ENCODE assay signal across 37 cellular contexts in genomic region chr10:132743925-132744490, GRCh38. TPM values are rescaled to one million over a fixed set of nuclear protein-coding genes. Genes with fewer than 3 reads are reported as not detected.
DNase-seq lines count a peak whose midpoint lies in the region; ATAC-seq, FAIRE-seq and TF ChIP-seq lines count a peak whose summit lies in the region.
"Had no signal": no experiment of that assay in that cellular context is flagged by ENCODE, and none has a peak within 500 bp of the region (broad histone marks: within the 10 kb centered on the region; RNA-seq: fewer than 3 reads in every experiment).

No MANE protein-coding gene starts in this region.

- H3K27me3 Mint-ChIP-seq in H9 (ENCODE audit: low read depth) (peaks cover 2% of the 10 kb centered on the region; the same call in 1 of the 2 replicates), astrocyte (ENCODE audit: low read depth, unreplicated experiment) (no peaks in the 10 kb centered on the region)
- H3K27me3 Mint-ChIP-seq: activated CD4-positive, alpha-beta T cell treated with anti-CD3 and anti-CD28 coated beads for 36 hours; activated CD8-positive, alpha-beta T cell treated with anti-CD3 and anti-CD28 coated beads for 36 hours; activated naive CD4-positive, alpha-beta T cell treated with anti-CD3 and anti-CD28 coated beads, Interleukin-2, amount 50 U/mL, for 24 hours; activated T-helper 17 cell treated with anti-CD3 and anti-CD28 coated beads, Interleukin-2, amount 50 U/mL, for 72 hours; CD4-positive, alpha-beta memory T cell; central memory CD8-positive, alpha-beta T cell had no signal

- no peak overlapping the region for H2BK15ac ChIP-seq in H9 (ENCODE audit: low read depth, low read length)

- no peak overlapping the region for H4K8ac ChIP-seq in H9 (replicated peaks; ENCODE audit: insufficient read length, low read depth, low read length)

- no peak overlapping the region for H3K23ac ChIP-seq in H9 (ENCODE audit: insufficient read length, low read depth, low read length)

- H3K4me1 ChIP-seq in H9 (ENCODE audit: insufficient read depth, low read length), result no peaks in the 10 kb centered on the region; the same call in 1 of the 2 replicates
- peaks cover 28% of the 10 kb centered on the region for H3K4me1 ChIP-seq in astrocyte (ENCODE audit: insufficient read depth, low read length)
- H3K4me1 ChIP-seq: gastrocnemius medialis, parathyroid adenoma, Peyer's patch had no signal

- no CpG with 5 or more reads among the region's 18 CpGs for WGBS in H9 (ENCODE audit: extremely low coverage, insufficient read length, low lambda C conversion rate)

- no peak for DNase-seq in H9
- peak; percentile 64 for DNase-seq in astrocyte (ENCODE audit: low read depth)
- peak; percentile 40 for DNase-seq in glomerular visceral epithelial cell (ENCODE audit: extremely low spot score)
- peak; percentile 17 for DNase-seq in skeletal muscle cell (ENCODE audit: low read depth)
- no peak for DNase-seq in hepatic stellate cell (ENCODE audit: low spot score)
- DNase-seq in activated T-cell treated with anti-CD3 and anti-CD28 coated beads, Interleukin-2, amount 50 U/mL, for 1 hour, result no peak
- DNase-seq: activated CD4-positive, alpha-beta T cell treated with anti-CD3 and anti-CD28 coated beads for 36 hours; activated CD8-positive, alpha-beta memory T cell treated with anti-CD3 and anti-CD28 coated beads, Interleukin-2, amount 50 U/mL, for 48 hours; activated CD8-positive, alpha-beta T cell treated with anti-CD3 and anti-CD28 coated beads for 36 hours; anterior cingulate cortex; CD4-positive, alpha-beta memory T cell; gastrocnemius medialis; hippocampal formation; Kasumi-1; left colon; NCI-H146; NCI-H2107; NCI-H748 treated with DMSO at 0.1 percent for 48 hours; Peyer's patch; SHP77 treated with DMSO at 0.1 percent for 48 hours; stimulated activated CD4-positive, alpha-beta T cell treated with anti-CD3 and anti-CD28 coated beads, Interleukin-1b, Interleukin-23, amount 100 ng/mL, for 48 hours; stimulated activated naive CD4-positive, alpha-beta T cell treated with Interleukin-2 at 50 U/mL for 16 hours had no signal

- H3K79me1 ChIP-seq in H9 (ENCODE audit: insufficient read depth, low read depth, low read length, poor library complexity, severe bottlenecking), result no peaks in the 10 kb centered on the region

- H3K18ac ChIP-seq in H9 (ENCODE audit: insufficient read length, low read depth, low read length), result no peak overlapping the region

- H3K4me2 ChIP-seq in H9 (ENCODE audit: insufficient read depth, insufficient read length, low read length), result no peak overlapping the region
- peak overlapping the region; percentile 84 for H3K4me2 ChIP-seq in astrocyte (ENCODE audit: low read length)

- H3K14ac ChIP-seq in H9 (ENCODE audit: insufficient read depth, low read length), result no peak overlapping the region; the same call in 1 of the 2 replicates

- H3K27me3 ChIP-seq in H9 (ENCODE audit: insufficient read depth, low read length), result no peaks in the 10 kb centered on the region
- H3K27me3 ChIP-seq in astrocyte (ENCODE audit: insufficient read depth, low read length), result no peaks in the 10 kb centered on the region
- H3K27me3 ChIP-seq: esophagus muscularis mucosa, gastrocnemius medialis, Peyer's patch had no signal

- no peak overlapping the region for H2BK120ac ChIP-seq in H9 (ENCODE audit: low read depth, low read length, poor library complexity, severe bottlenecking)

- H2BK5ac ChIP-seq in H9 (ENCODE audit: insufficient read length, low read length), result no peak overlapping the region

- ATAC-seq in GM21786 (IDR thresholded peaks at IDR 0.05; ENCODE audit: unreplicated experiment), result no peak
- ATAC-seq: activated CD4-positive, alpha-beta T cell treated with anti-CD3 and anti-CD28 coated beads for 36 hours; activated CD8-positive, alpha-beta T cell treated with anti-CD3 and anti-CD28 coated beads for 36 hours; activated T-helper 17 cell treated with anti-CD3 and anti-CD28 coated beads, Interleukin-2, amount 50 U/mL, for 72 hours; gastrocnemius medialis; GM12878; HCT116; left colon had no signal

- H3K56ac ChIP-seq in H9 (ENCODE audit: insufficient read length, low read depth, low read length), result no peak overlapping the region

- H3K9ac ChIP-seq in H9 (ENCODE audit: extremely low read depth, insufficient read length, low read length), result no peak overlapping the region
- H3K9ac ChIP-seq in astrocyte (ENCODE audit: low read length), result peak overlapping the region; percentile 58
- H3K9ac ChIP-seq: parathyroid adenoma had no signal

- no peak for TF ChIP-seq CTCF in H9 (conservative IDR thresholded peaks at IDR 0.05)
- TF ChIP-seq CTCF in astrocyte (IDR thresholded peaks at IDR 0.05; ENCODE audit: insufficient read depth, low read depth, low read length), result no peak

- H4K5ac ChIP-seq in H9 (ENCODE audit: insufficient read length, low read depth, low read length), result no peak overlapping the region

- H4K20me1 ChIP-seq in H9 (ENCODE audit: control insufficient read depth, insufficient read depth, insufficient read length), result no peaks in the 10 kb centered on the region
- peaks cover 26% of the 10 kb centered on the region for H4K20me1 ChIP-seq in astrocyte (ENCODE audit: insufficient read depth, low read length)

- H3K9me3 ChIP-seq in H9 (ENCODE audit: control insufficient read depth, low read depth, low read length) (no peaks in the 10 kb centered on the region), astrocyte (ENCODE audit: insufficient read depth, low read depth, low read length) (no peaks in the 10 kb centered on the region)
- H3K9me3 ChIP-seq: esophagus muscularis mucosa, gastrocnemius medialis, Peyer's patch had no signal

- H3K4me3 ChIP-seq in astrocyte (ENCODE audit: insufficient read depth, low read depth, low read length) (peak overlapping the region; percentile 40), skeletal muscle cell (ENCODE audit: low read depth, low read length) (no peak overlapping the region)
- H3K4me3 ChIP-seq: esophagus muscularis mucosa, gastrocnemius medialis, GM12878, Peyer's patch had no signal

- H2AFZ ChIP-seq in H9 (ENCODE audit: low read length), result no peak overlapping the region
- no peak overlapping the region for H2AFZ ChIP-seq in astrocyte (ENCODE audit: low read depth, low read length)
- H2AFZ ChIP-seq: parathyroid adenoma had no signal

- no peak overlapping the region for H3T11ph ChIP-seq in H9 (ENCODE audit: low read length)

- no peak overlapping the region for H2AK5ac ChIP-seq in H9 (ENCODE audit: insufficient read length, low read length)

- no peak overlapping the region for H4K91ac ChIP-seq in H9 (ENCODE audit: insufficient read length, low read depth, low read length)

- H2BK12ac ChIP-seq in H9 (ENCODE audit: insufficient read length, low read depth, low read length), result no peak overlapping the region

- no peak overlapping the region for H3K4me3 Mint-ChIP-seq in H9
- H3K4me3 Mint-ChIP-seq in astrocyte (ENCODE audit: unreplicated experiment), result peak overlapping the region; percentile 8
- H3K4me3 Mint-ChIP-seq: activated CD4-positive, alpha-beta T cell treated with anti-CD3 and anti-CD28 coated beads for 36 hours; activated CD8-positive, alpha-beta T cell treated with anti-CD3 and anti-CD28 coated beads for 36 hours; activated naive CD4-positive, alpha-beta T cell treated with anti-CD3 and anti-CD28 coated beads, Interleukin-2, amount 50 U/mL, for 24 hours; activated T-helper 17 cell treated with anti-CD3 and anti-CD28 coated beads, Interleukin-2, amount 50 U/mL, for 72 hours; CD4-positive, alpha-beta memory T cell; central memory CD8-positive, alpha-beta T cell; T-helper 2 cell treated with Interferon-gamma antibody and Interleukin-4, amounts not matched to agents 5 μg/mL and 100 μg/mL, for 36 hours had no signal

- H3K27ac ChIP-seq in H9 (ENCODE audit: insufficient read length, low read depth, low read length), result no peak overlapping the region
- peak overlapping the region; percentile 87 for H3K27ac ChIP-seq in astrocyte (ENCODE audit: low read depth, low read length)
- H3K27ac ChIP-seq: esophagus muscularis mucosa, gastrocnemius medialis, parathyroid adenoma, Peyer's patch had no signal

- H3K27ac Mint-ChIP-seq in H9 (peak overlapping the region; percentile 73 to 81 (median 78); a peak in 4 of 7 replicates), astrocyte (ENCODE audit: unreplicated experiment) (peak overlapping the region; percentile 66)
- H3K27ac Mint-ChIP-seq: activated CD4-positive, alpha-beta T cell treated with anti-CD3 and anti-CD28 coated beads for 36 hours; activated CD8-positive, alpha-beta T cell treated with anti-CD3 and anti-CD28 coated beads for 36 hours; activated naive CD4-positive, alpha-beta T cell treated with anti-CD3 and anti-CD28 coated beads, Interleukin-2, amount 50 U/mL, for 24 hours; activated T-helper 17 cell treated with anti-CD3 and anti-CD28 coated beads, Interleukin-2, amount 50 U/mL, for 72 hours; CD4-positive, alpha-beta memory T cell; T-helper 2 cell treated with Interferon-gamma antibody and Interleukin-4, amounts not matched to agents 5 μg/mL and 100 μg/mL, for 36 hours had no signal

- no peaks in the 10 kb centered on the region for H3K9me3 Mint-ChIP-seq in H9
- H3K9me3 Mint-ChIP-seq in astrocyte (ENCODE audit: unreplicated experiment), result no peaks in the 10 kb centered on the region
- H3K9me3 Mint-ChIP-seq: activated CD8-positive, alpha-beta T cell treated with anti-CD3 and anti-CD28 coated beads for 36 hours; activated naive CD4-positive, alpha-beta T cell treated with anti-CD3 and anti-CD28 coated beads, Interleukin-2, amount 50 U/mL, for 24 hours; activated T-helper 17 cell treated with anti-CD3 and anti-CD28 coated beads, Interleukin-2, amount 50 U/mL, for 72 hours; CD4-positive, alpha-beta memory T cell; central memory CD8-positive, alpha-beta T cell; T-helper 2 cell treated with Interferon-gamma antibody and Interleukin-4, amounts not matched to agents 5 μg/mL and 100 μg/mL, for 36 hours had no signal

- H3K23me2 ChIP-seq in H9 (ENCODE audit: insufficient read length, low read depth, low read length, poor library complexity, severe bottlenecking), result no peaks in the 10 kb centered on the region

- no peak overlapping the region for H2BK20ac ChIP-seq in H9 (ENCODE audit: low read depth, low read length, poor library complexity, severe bottlenecking)

- H3K36me3 Mint-ChIP-seq in H9 (ENCODE audit: insufficient read depth in 1 of 3, low read depth in 3 of 3) (no peaks in the 10 kb centered on the region), astrocyte (ENCODE audit: low read depth, unreplicated experiment) (peaks cover 11% of the 10 kb centered on the region)

- H3K79me2 ChIP-seq in H9 (ENCODE audit: insufficient read depth, low read length), result no peaks in the 10 kb centered on the region
- no peaks in the 10 kb centered on the region for H3K79me2 ChIP-seq in astrocyte (ENCODE audit: insufficient read depth, low read length)
- H3K79me2 ChIP-seq: parathyroid adenoma had no signal

- H3K4ac ChIP-seq in H9 (ENCODE audit: low read depth, low read length), result no peak overlapping the region

- peaks cover 47 to 52% of the 10 kb centered on the region in 2 experiments for H3K4me1 Mint-ChIP-seq in H9
- peaks cover 18% of the 10 kb centered on the region for H3K4me1 Mint-ChIP-seq in astrocyte (ENCODE audit: low read depth, unreplicated experiment)
- H3K4me1 Mint-ChIP-seq: activated CD4-positive, alpha-beta T cell treated with anti-CD3 and anti-CD28 coated beads for 36 hours; activated naive CD4-positive, alpha-beta T cell treated with anti-CD3 and anti-CD28 coated beads, Interleukin-2, amount 50 U/mL, for 24 hours; activated T-helper 17 cell treated with anti-CD3 and anti-CD28 coated beads, Interleukin-2, amount 50 U/mL, for 72 hours; central memory CD8-positive, alpha-beta T cell had no signal

- FAIRE-seq in astrocyte (lab: Jason Lieb, UNC), result no peak
- FAIRE-seq: endometrium, GM12878 had no signal

- H3K36me3 ChIP-seq in astrocyte (ENCODE audit: insufficient read depth, low read length), result no peaks in the 10 kb centered on the region
- H3K36me3 ChIP-seq: gastrocnemius medialis, Peyer's patch had no signal

RNA-seq across cellular contexts. Expression of gene NKX6-2, which starts 41.9 kb away (rescaled TPM):
- total RNA-seq in H9 (2021) (0.13 TPM in 2 replicates), astrocyte (not detected in 2 replicates)
- total RNA-seq: activated CD4-positive, alpha-beta T cell treated with anti-CD3 and anti-CD28 coated beads for 36 hours; activated CD8-positive, alpha-beta T cell treated with anti-CD3 and anti-CD28 coated beads for 36 hours; activated T-helper 17 cell treated with anti-CD3 and anti-CD28 coated beads, Interleukin-2, amount 50 U/mL, for 72 hours; CD4-positive, alpha-beta memory T cell; dermis microvascular lymphatic vessel endothelial cell; esophagus muscularis mucosa; GM12878; left colon; lung microvascular endothelial cell; mucosa of gallbladder; Peyer's patch; temporal lobe; urinary bladder had no signal

Comparison
In these comparisons a context has a peak if more than half of its experiments do, and no peak if none do; other contexts are left out.
1. DNase-seq: peak in astrocyte (single experiment), glomerular visceral epithelial cell (single experiment) and skeletal muscle cell (single experiment); none in H9 (single experiment), hepatic stellate cell (single experiment) and activated T-cell treated with anti-CD3 and anti-CD28 coated beads, Interleukin-2, amount 50 U/mL, for 1 hour (single experiment).